In the genomic region with DNA sequence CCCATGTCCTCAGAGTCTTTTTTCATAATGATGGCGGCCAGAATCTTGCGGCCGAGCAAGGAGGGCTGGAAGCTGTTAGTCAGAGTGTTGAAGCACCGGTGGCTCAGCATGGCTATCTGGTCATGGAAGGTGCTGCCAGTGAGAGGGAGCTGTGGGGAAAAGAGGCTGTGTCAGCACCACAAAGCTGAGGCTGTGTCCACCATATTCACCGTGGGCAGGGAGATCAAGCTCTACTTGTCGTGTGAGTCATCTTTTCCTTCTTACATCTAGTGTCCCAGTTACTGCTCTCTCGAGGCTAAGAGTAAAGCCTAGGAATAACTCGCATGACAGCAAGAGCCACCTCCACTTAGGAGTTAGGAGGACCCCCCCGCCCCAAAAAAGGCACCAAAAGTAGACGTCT, we compare ENCODE assay signal across 1 cellular context.
TF ChIP-seq lines count a peak whose summit lies in the region.

No MANE protein-coding gene starts in this region.

TF ChIP-seq in IMR-90, 13 proteins besides CTCF, POLR2A, EP300 and RAD21:
- TF ChIP-seq MAFK (IDR thresholded peaks at IDR 0.05; ENCODE audit: low read depth, low read length), result peak; percentile 50; the same call in 1 of the 2 replicates
- TF ChIP-seq RCOR1 (IDR thresholded peaks at IDR 0.05; ENCODE audit: insufficient replicate concordance, low read length), result no peak
- TF ChIP-seq FOS (IDR thresholded peaks at IDR 0.05; ENCODE audit: low read depth, low read length), result 0 out of 2 replicates have a peak, but pooled peaks have one; percentile 17
TF ChIP-seq in IMR-90: peak in this region for 2.
